ENCODE assay signal across 11 cellular contexts in the genomic region with DNA sequence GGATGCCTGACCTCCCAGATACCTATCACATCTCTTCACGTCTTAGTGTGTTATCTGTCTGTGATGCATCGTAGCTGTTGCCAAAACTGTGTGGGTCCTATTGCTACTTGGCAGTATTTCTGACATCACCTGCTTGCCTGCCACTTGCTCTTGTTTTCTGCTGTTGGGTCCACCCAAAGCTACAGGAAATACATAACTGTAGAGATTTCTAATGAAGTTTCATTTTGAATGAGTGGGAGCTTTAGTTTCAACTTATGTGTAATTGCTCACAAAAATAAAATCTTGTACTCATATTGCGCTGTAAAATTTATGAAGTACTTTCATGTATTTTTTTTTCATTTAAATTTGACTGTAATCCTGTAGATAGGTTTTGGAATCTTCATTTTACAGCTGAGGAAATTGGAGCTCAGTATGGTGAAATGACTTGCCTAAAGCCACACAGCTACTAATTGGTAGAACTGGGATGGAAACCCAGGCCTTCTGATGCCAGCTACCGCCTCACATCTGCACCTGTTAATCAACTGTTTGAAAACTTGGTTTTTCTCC.
A peak's percentile ranks its signal among the peaks of the same experiment; 100 is the strongest.
DNase-seq lines count a peak whose midpoint lies in the region; ATAC-seq lines count a peak whose summit lies in the region.
"Had no signal": no experiment of that assay in that cellular context is flagged by ENCODE, and none has a peak within 500 bp of the region (broad histone marks: within the 10 kb centered on the region; RNA-seq: fewer than 3 reads in every experiment).

No MANE protein-coding gene starts in this region.

- peaks cover 14 to 15% (median 14%) of the 10 kb centered on the region in 3 donors for H3K4me1 Mint-ChIP-seq in IgD-negative memory B cell

- no peak overlapping the region for H3K4me2 ChIP-seq in mesendoderm (ENCODE audit: low read length)

- in situ Hi-C loops in G401 (cut with HindIII; ENCODE audit: low sequenced_read_pairs) = no loop called here

- peak overlapping the region in 2 of 3 donors; percentile 8 to 88 for H3K27ac Mint-ChIP-seq in IgD-negative memory B cell

- no CpG with 5 or more reads among the region's 4 CpGs for WGBS in mesendoderm (ENCODE audit: extremely low coverage, insufficient coverage, low lambda C conversion rate)

- H3K27me3 Mint-ChIP-seq in IgD-negative memory B cell = no peaks in the 10 kb centered on the region

- H3K27ac ChIP-seq in mesendoderm (ENCODE audit: low read depth, low read length) = no peak overlapping the region
- H3K27ac ChIP-seq: upper lobe of left lung had no signal

- peaks cover 0 to 8% (median 7%) of the 10 kb centered on the region in 3 donors for H3K9me3 Mint-ChIP-seq in IgD-negative memory B cell

- H3K36me3 Mint-ChIP-seq in IgD-negative memory B cell = no peaks in the 10 kb centered on the region

- H3K4me1 ChIP-seq in mesendoderm (ENCODE audit: control insufficient read depth, low read depth, low read length) = no peaks in the 10 kb centered on the region

- no peak overlapping the region for H3K9ac ChIP-seq in mesendoderm (ENCODE audit: low read length)

- ATAC-seq in GM19023 (IDR thresholded peaks at IDR 0.05; ENCODE audit: unreplicated experiment) (peak; percentile 74), HG02763 (IDR thresholded peaks at IDR 0.05; ENCODE audit: unreplicated experiment) (peak; percentile 71)

- no peaks in the 10 kb centered on the region for H3K36me3 ChIP-seq in mesendoderm (ENCODE audit: control insufficient read depth, insufficient read depth, low read length)
- H3K36me3 ChIP-seq: upper lobe of left lung had no signal

- H3K4ac ChIP-seq in mesendoderm (ENCODE audit: low read depth, low read length) = no peak overlapping the region

- no peak overlapping the region for H3K18ac ChIP-seq in mesendoderm (ENCODE audit: low read length)

- no peak overlapping the region for H2BK120ac ChIP-seq in mesendoderm (ENCODE audit: low read depth, low read length)

- no peak overlapping the region for H4K5ac ChIP-seq in mesendoderm (ENCODE audit: low read length)

- no peaks in the 10 kb centered on the region for H3K79me2 ChIP-seq in mesendoderm (ENCODE audit: control insufficient read depth, insufficient read depth, low read length)

- no peak overlapping the region for H3K56ac ChIP-seq in mesendoderm (ENCODE audit: low read length)

- DNase-seq in G401 (ENCODE audit: low spot score) (peak; percentile 12), mesendoderm (no peak), NCI-H187 treated with DMSO at 0.1 percent for 48 hours (lab: John Stamatoyannopoulos, UW) (no peak), hypothalamus (lab: John Stamatoyannopoulos, UW) (no peak), NCI-H2081 treated with DMSO at 0.1 percent for 48 hours (lab: John Stamatoyannopoulos, UW) (no peak)
- DNase-seq: HCEC 1CT, upper lobe of left lung had no signal

- H4K8ac ChIP-seq in mesendoderm (ENCODE audit: low read depth, low read length) = no peak overlapping the region

- no peak overlapping the region for H2AK5ac ChIP-seq in mesendoderm (ENCODE audit: low read length)

- H3K4me3 Mint-ChIP-seq in IgD-negative memory B cell = peak overlapping the region in 1 of 4 donors; percentile 38

- H2BK5ac ChIP-seq in mesendoderm (ENCODE audit: low read length) = no peak overlapping the region

- no peak overlapping the region for H2BK15ac ChIP-seq in mesendoderm (replicated peaks; ENCODE audit: low read depth)

- H3K27me3 ChIP-seq in mesendoderm (ENCODE audit: insufficient read depth, low read length, poor library complexity) = no peaks in the 10 kb centered on the region
- H3K27me3 ChIP-seq: upper lobe of left lung had no signal

- H3K4me3 ChIP-seq in mesendoderm (ENCODE audit: low read length) = no peak overlapping the region
- H3K4me3 ChIP-seq: lung, upper lobe of left lung had no signal

- no peaks in the 10 kb centered on the region for H3K79me1 ChIP-seq in mesendoderm (ENCODE audit: low read length)

- H3K23ac ChIP-seq in mesendoderm (ENCODE audit: low read length) = no peak overlapping the region
